In genomic region chr22:37498289-37498909, GRCh38 we compare ENCODE assay signal across 8 cellular contexts. TPM values are rescaled to one million over a fixed set of nuclear protein-coding genes. Genes with fewer than 3 reads are reported as not detected.
A peak's percentile ranks its signal among the peaks of the same experiment; 100 is the strongest.
DNase-seq lines count a peak whose midpoint lies in the region; ATAC-seq, FAIRE-seq and TF ChIP-seq lines count a peak whose summit lies in the region.

No MANE protein-coding gene starts in this region.

- no peaks in the 10 kb centered on the region for H3K27me3 ChIP-seq in BE2C
- H3K27me3 ChIP-seq in K562 (ENCODE audit: control insufficient read depth in 2 of 2, insufficient read depth in 2 of 2, low read length in 2 of 2) = no peaks in the 10 kb centered on the region

- CTCF ChIA-PET in K562 (lab: Yijun Ruan, JAX; ENCODE audit: low intra/inter-chr PET ratio) = no interaction called here

- no peak overlapping the region for H3K9ac ChIP-seq in K562 (ENCODE audit: insufficient read depth in 1 of 2, low read depth in 2 of 2, low read length in 2 of 2)

- H3K9me3 ChIP-seq in BE2C (no peaks in the 10 kb centered on the region), K562 (replicated peaks; ENCODE audit: control insufficient read depth, insufficient read depth, low read depth, low read length) (no peaks in the 10 kb centered on the region)

- peak in 1 of 2 experiments; percentile 40; a peak in 2 of 4 replicates for TF ChIP-seq RAD21 in K562 (CRISPR knock-in tag; conservative IDR thresholded peaks at IDR 0.05 in 1 of 2, IDR thresholded peaks at IDR 0.05 in 1 of 2)

- TF ChIP-seq CTCF in BE2C (IDR thresholded peaks at IDR 0.05; ENCODE audit: low read depth, low read length) (peak; percentile 86), K562 (IDR thresholded peaks at IDR 0.05 in 2 of 3, conservative IDR thresholded peaks at IDR 0.05 in 1 of 3; ENCODE audit: insufficient read depth in 2 of 3, low read depth in 1 of 3, low read length in 3 of 3) (peak; percentile 68 to 76 (median 75)), nephron (IDR thresholded peaks at IDR 0.05; ENCODE audit: unreplicated experiment in 3 of 3) (peak; percentile 53 to 65 (median 65))

- no peak for TF ChIP-seq EP300 in K562 (IDR thresholded peaks at IDR 0.05; ENCODE audit: low read length)

- H3K4me3 Mint-ChIP-seq in nephron = no peak overlapping the region

- no peaks in the 10 kb centered on the region for H3K9me1 ChIP-seq in K562 (ENCODE audit: control insufficient read depth, insufficient read depth, low read length)

- no peak overlapping the region for H2AFZ ChIP-seq in K562 (ENCODE audit: low read depth, low read length)

- H3K36me3 Mint-ChIP-seq in nephron (ENCODE audit: low read depth) = peaks cover 33% of the 10 kb centered on the region

- peak overlapping the region; percentile 74 to 82 (median 77) for H3K27ac Mint-ChIP-seq in nephron

- H3K79me2 ChIP-seq in K562 (ENCODE audit: control insufficient read depth, insufficient read depth, low read length) = no peaks in the 10 kb centered on the region

- intact Hi-C loops in K562 (cut with micrococcal nuclease) = no loop called here

- peaks cover 45% of the 10 kb centered on the region for H3K4me1 Mint-ChIP-seq in nephron

- in situ Hi-C loops in K562 (cut with MboI) = no loop called here

- no peak for FAIRE-seq in K562 (lab: Jason Lieb, UNC)

- no peaks in the 10 kb centered on the region for H3K9me3 Mint-ChIP-seq in nephron

- 28% methylated on average over 6 of the region's 15 CpGs for WGBS in K562 (ENCODE audit: insufficient coverage, low coverage, missing lambda C conversion rate)

- POLR2A ChIA-PET in K562 (lab: Yijun Ruan, JAX) = interaction anchor here (0.6 kb wide), 1 partner anchor 35 kb away, joined by 3 read pairs; no protein-coding TSS in a partner anchor

- peak; percentile 66 for ATAC-seq in GM21737 (IDR thresholded peaks at IDR 0.05; ENCODE audit: unreplicated experiment)
- peak; percentile 95 for ATAC-seq in K562
- ATAC-seq in HG02678 (IDR thresholded peaks at IDR 0.05; ENCODE audit: unreplicated experiment) = no peak
- ATAC-seq in GM18868 (IDR thresholded peaks at IDR 0.05; ENCODE audit: unreplicated experiment) = no peak

- H3K27ac ChIP-seq in K562 (ENCODE audit: extremely low read depth, low read depth, low read length) = no peak overlapping the region

- no peaks in the 10 kb centered on the region for H4K20me1 ChIP-seq in K562 (replicated peaks; ENCODE audit: control insufficient read depth, insufficient read depth, low read length)

- no peak for TF ChIP-seq POLR2A in K562 (conservative IDR thresholded peaks at IDR 0.05)

- H3K36me3 ChIP-seq in BE2C = no peaks in the 10 kb centered on the region
- H3K36me3 ChIP-seq in K562 (ENCODE audit: control insufficient read depth, insufficient read depth, low read length) = 0 out of 3 replicates have a peak, but pooled peaks cover 2% of the 10 kb centered on the region

- no peak overlapping the region for H3K4me2 ChIP-seq in K562 (ENCODE audit: insufficient read depth, low read length)

- peaks cover 3% of the 10 kb centered on the region for H3K27me3 Mint-ChIP-seq in nephron (ENCODE audit: low read depth)

- H3K4me3 ChIP-seq in BE2C (ENCODE audit: low read depth, low read length) = no peak overlapping the region
- no peak overlapping the region for H3K4me3 ChIP-seq in K562

- peak; percentile 72 for DNase-seq in BE2C
- DNase-seq in T-helper 22 cell (ENCODE audit: low read depth) = peak; percentile 47
- DNase-seq in K562 (ENCODE audit: extremely low read depth in 1 of 4, low spot score in 3 of 4) = peak; percentile 62 to 84 (median 80)
- DNase-seq in HCEC 1CT = no peak

- H3K4me1 ChIP-seq in BE2C (peaks cover 30% of the 10 kb centered on the region), K562 (replicated peaks in 1 of 2; ENCODE audit: control insufficient read depth in 2 of 2, insufficient read depth in 2 of 2, low read length in 2 of 2) (peaks cover 15 to 33% of the 10 kb centered on the region in 2 experiments)

- BruUV-seq in K562 (replicated peaks; lab: Mats Ljungman, UMichigan) = no TSS peak

TF ChIP-seq in K562, 482 proteins besides CTCF, POLR2A, EP300 and RAD21 (continues in another document):
- no peak for TF ChIP-seq ZNF717 (CRISPR knock-in tag; IDR thresholded peaks at IDR 0.05)
- TF ChIP-seq ZBTB7A (IDR thresholded peaks at IDR 0.05; ENCODE audit: borderline replicate concordance, control insufficient read depth, low read depth, low read length) = peak; percentile 64; the same call in 1 of the 2 replicates
- peak; percentile 50; the same call in 1 of the 2 replicates for TF ChIP-seq RB1 (IDR thresholded peaks at IDR 0.05; ENCODE audit: low read depth)
- TF ChIP-seq VEZF1 (CRISPR knock-in tag; IDR thresholded peaks at IDR 0.05) = 0 out of 2 replicates have a peak, but pooled peaks have one; percentile 29
- peak; percentile 23 for TF ChIP-seq HMGN3 (IDR thresholded peaks at IDR 0.05; ENCODE audit: borderline replicate concordance, extremely low read depth, insufficient read length, low read depth, low read length)
- TF ChIP-seq PRMT5 (CRISPR knock-in tag; IDR thresholded peaks at IDR 0.05) = no peak
- TF ChIP-seq ZNF695 (CRISPR knock-in tag; IDR thresholded peaks at IDR 0.05) = no peak
- no peak for TF ChIP-seq ZNF316 (IDR thresholded peaks at IDR 0.05)
- no peak for TF ChIP-seq WHSC1 (IDR thresholded peaks at IDR 0.05; ENCODE audit: low read length)
- no peak for TF ChIP-seq MYC (IDR thresholded peaks at IDR 0.05; ENCODE audit: low read depth, low read length)
- no peak for TF ChIP-seq MYC (CRISPR knock-in tag; IDR thresholded peaks at IDR 0.05; ENCODE audit: borderline replicate concordance, low read depth)
- 0 out of 4 replicates have a peak, but pooled peaks of 1 of the 2 experiments have one; percentile 42 for TF ChIP-seq MAZ (CRISPR knock-in tag; conservative IDR thresholded peaks at IDR 0.05 in 1 of 2, IDR thresholded peaks at IDR 0.05 in 1 of 2)
- no peak for TF ChIP-seq DIDO1 (tag; IDR thresholded peaks at IDR 0.05; ENCODE audit: low read depth)
- TF ChIP-seq HMG20A (CRISPR knock-in tag; conservative IDR thresholded peaks at IDR 0.05) = no peak

RNA-seq across cellular contexts. Expression of gene MFNG, which starts 12.2 kb away (rescaled TPM):
- polyA plus RNA-seq in BE2C (2012; ENCODE audit: insufficient read depth, insufficient read length, low read depth) = 2.3 TPM
- total RNA-seq in K562 (2011; cell fraction: chromatin; rRNA removed; ENCODE audit: low replicate concordance) = 0.83 TPM in 1 of 2 replicates, not detected in the other
- not detected in 2 replicates for total RNA-seq in K562 (2011; cell fraction: nucleolus; rRNA removed)
- not detected in 2 replicates for total RNA-seq in K562 (2011; cell fraction: nucleoplasm; rRNA removed)
- total RNA-seq in K562 (2014; rRNA removed) = 0.53 and 0.54 TPM in 2 replicates
- 0.32 TPM in 1 of 2 replicates, not detected in the other for total RNA-seq in K562 (2014; rRNA removed; fragmentation: Illumina TruSeq; extraction: Trizol)
- total RNA-seq in K562 (2015; rRNA removed; fragmentation: Illumina TruSeq; extraction: Trizol) = 0.26 TPM in 1 of 2 replicates, not detected in the other
- 0.73 and 0.89 TPM in 2 replicates for total RNA-seq in K562 (2021)
- 0.08 and 0.38 TPM in 2 replicates for polyA plus RNA-seq in K562 (2011; rRNA removed)
- 0.18 and 1.2 TPM in 2 replicates for polyA plus RNA-seq in K562 (2011; cell fraction: cytosol; rRNA removed)
- polyA plus RNA-seq in K562 (2011; cell fraction: nucleus; rRNA removed) = 0.10 and 1.6 TPM in 2 replicates
- polyA plus RNA-seq in K562 (2012) = 0.10 and 0.86 TPM in 2 replicates
- polyA plus RNA-seq in K562 (2014; fragmentation: Illumina TruSeq; extraction: Trizol) = 0.14 and 0.16 TPM in 2 replicates
- not detected for polyA plus RNA-seq in K562 (2014; fragmentation: Nextera tagmentation; extraction: Ambion mirVana)
- polyA plus RNA-seq in K562 (2014; rRNA removed) = 0.13 and 0.20 TPM in 2 replicates
- 0.49 TPM in 1 of 2 replicates, not detected in the other for polyA minus RNA-seq in K562 (2011; rRNA and poly(A)+ RNA removed)
- polyA minus RNA-seq in K562 (2011; cell fraction: cytosol; rRNA and poly(A)+ RNA removed) = not detected in 2 replicates
- not detected in 2 replicates for polyA minus RNA-seq in K562 (2011; cell fraction: nucleus; rRNA and poly(A)+ RNA removed)

RNA-seq across cellular contexts. Expression of gene CARD10, which starts 20.8 kb away (rescaled TPM):
- polyA plus RNA-seq in BE2C (2012; ENCODE audit: insufficient read depth, insufficient read length, low read depth) = 5.1 TPM
- total RNA-seq in K562 (2011; cell fraction: chromatin; rRNA removed; ENCODE audit: low replicate concordance) = 5.4 and 20.1 TPM in 2 replicates
- 9.2 and 11.7 TPM in 2 replicates for total RNA-seq in K562 (2011; cell fraction: nucleolus; rRNA removed)
- 6.9 and 8.3 TPM in 2 replicates for total RNA-seq in K562 (2011; cell fraction: nucleoplasm; rRNA removed)
- total RNA-seq in K562 (2014; rRNA removed) (4.2 and 4.4 TPM in 2 replicates), K562 (2014; rRNA removed; fragmentation: Illumina TruSeq; extraction: Trizol) (0.57 and 0.84 TPM in 2 replicates), K562 (2015; rRNA removed; fragmentation: Illumina TruSeq; extraction: Trizol) (1.6 TPM in 2 replicates), K562 (2021) (4.6 and 5.8 TPM in 2 replicates)
- polyA plus RNA-seq in K562 (2011; rRNA removed) (3.0 and 4.2 TPM in 2 replicates), K562 (2014; fragmentation: Illumina TruSeq; extraction: Trizol) (1.5 and 3.2 TPM in 2 replicates), K562 (2014; fragmentation: Nextera tagmentation; extraction: Ambion mirVana) (under 1 TPM; 0.13 to 0.20 TPM), K562 (2014; rRNA removed) (3.6 and 5.8 TPM in 2 replicates)
- polyA plus RNA-seq in K562 (2011; cell fraction: cytosol; rRNA removed) = 4.8 and 9.8 TPM in 2 replicates
- polyA plus RNA-seq in K562 (2011; cell fraction: nucleus; rRNA removed) = 14.1 and 18.7 TPM in 2 replicates
- 2.4 and 4.6 TPM in 2 replicates for polyA plus RNA-seq in K562 (2012)
- polyA minus RNA-seq in K562 (2011; rRNA and poly(A)+ RNA removed) = 1.2 and 1.3 TPM in 2 replicates
- polyA minus RNA-seq in K562 (2011; cell fraction: cytosol; rRNA and poly(A)+ RNA removed) = 5.9 TPM in 2 replicates
- 4.6 and 4.7 TPM in 2 replicates for polyA minus RNA-seq in K562 (2011; cell fraction: nucleus; rRNA and poly(A)+ RNA removed)

Comparison
In these comparisons a context has a peak if more than half of its experiments do, and no peak if none do; other contexts are left out.
1. ATAC-seq: peak in GM21737 (single experiment) and K562 (single experiment); none in HG02678 (single experiment) and GM18868 (single experiment).
2. Peak in every context shown above with its lines, with median percentiles within 50 percentile points of each other: CTCF ChIP-seq.